Comparison of ENCODE assay signal across 8 cellular contexts in genomic region chr10:103800789-103801540, GRCh38. TPM values are rescaled to one million over a fixed set of nuclear protein-coding genes. Genes with fewer than 3 reads are reported as not detected.
DNase-seq lines count a peak whose midpoint lies in the region; ATAC-seq and TF ChIP-seq lines count a peak whose summit lies in the region.

No MANE protein-coding gene starts in this region.

- H3K4me3 Mint-ChIP-seq in activated CD8-positive, alpha-beta T cell treated with anti-CD3 and anti-CD28 coated beads for 36 hours: no peak overlapping the region

- H3K9me3 ChIP-seq in left ventricle myocardium inferior (replicated peaks) (no peaks in the 10 kb centered on the region), mucosa of descending colon (no peaks in the 10 kb centered on the region), Karpas-422 (ENCODE audit: low read length) (no peaks in the 10 kb centered on the region)

- H3K9me3 Mint-ChIP-seq in activated CD8-positive, alpha-beta T cell treated with anti-CD3 and anti-CD28 coated beads for 36 hours: no peaks in the 10 kb centered on the region

- intact Hi-C loops in left ventricle myocardium superior (cut with micrococcal nuclease) (no loop called here), left ventricle myocardium inferior (cut with micrococcal nuclease) (no loop called here), mucosa of descending colon (cut with DNase I, micrococcal nuclease) (no loop called here)
- intact Hi-C loops in activated CD8-positive, alpha-beta T cell treated with anti-CD3 and anti-CD28 coated beads for 36 hours (cut with micrococcal nuclease): no loop called here

- no peaks in the 10 kb centered on the region for H3K27me3 Mint-ChIP-seq in activated CD8-positive, alpha-beta T cell treated with anti-CD3 and anti-CD28 coated beads for 36 hours

- CTCF ChIA-PET in activated CD8-positive, alpha-beta T cell treated with anti-CD3 and anti-CD28 coated beads for 36 hours (lab: Charles Lee): interaction anchor here (0.6 to 3.0 kb wide), 2 partner anchors 55 to 88 kb away, joined by 3 to 12 read pairs; no protein-coding TSS in a partner anchor

- DNase-seq in left ventricle myocardium superior (peak; percentile 3), left ventricle myocardium inferior (no peak), HPDE6-E6E7 (ENCODE audit: extremely low spot score) (peak; percentile 41), mucosa of descending colon (peak in 1 of 3 donors; percentile 46), Karpas-422 (no peak), hippocampal formation (lab: John Stamatoyannopoulos, UW) (no peak)
- peak; percentile 79 for DNase-seq in activated CD8-positive, alpha-beta T cell treated with anti-CD3 and anti-CD28 coated beads for 36 hours
- DNase-seq in activated CD4-positive, CD25-positive, alpha-beta regulatory T cell (lab: John Stamatoyannopoulos, UW): no peak

- H3K9ac ChIP-seq in Karpas-422 (ENCODE audit: low read length): no peak overlapping the region

- POLR2A ChIA-PET in activated CD8-positive, alpha-beta T cell treated with anti-CD3 and anti-CD28 coated beads for 36 hours (lab: Charles Lee): interaction anchor here (0.6 kb wide), 2 partner anchors 88 to 1524 kb away, joined by 3 read pairs; no protein-coding TSS in a partner anchor

- ATAC-seq in left ventricle myocardium superior (peak; percentile 18), mucosa of descending colon (peak; percentile 68)
- ATAC-seq in activated CD8-positive, alpha-beta T cell treated with anti-CD3 and anti-CD28 coated beads for 36 hours: peak; percentile 97

- H3K36me3 Mint-ChIP-seq in activated CD8-positive, alpha-beta T cell treated with anti-CD3 and anti-CD28 coated beads for 36 hours (ENCODE audit: low read depth): no peaks in the 10 kb centered on the region

- TF ChIP-seq CTCF in left ventricle myocardium inferior (IDR thresholded peaks at IDR 0.05; ENCODE audit: borderline replicate concordance) (no peak), mucosa of descending colon (IDR thresholded peaks at IDR 0.05) (no peak)
- no peak for TF ChIP-seq CTCF in activated CD8-positive, alpha-beta T cell treated with anti-CD3 and anti-CD28 coated beads for 36 hours (IDR thresholded peaks at IDR 0.05)

- H3K4me1 ChIP-seq in left ventricle myocardium inferior (peaks cover 5% of the 10 kb centered on the region), mucosa of descending colon (ENCODE audit: low read depth) (peaks cover 37% of the 10 kb centered on the region), Karpas-422 (ENCODE audit: low read length) (no peaks in the 10 kb centered on the region)

- H3K4me2 ChIP-seq in Karpas-422 (ENCODE audit: low read depth, low read length, poor library complexity, severe bottlenecking): no peak overlapping the region

- H3K9me2 ChIP-seq in Karpas-422 (replicated peaks; ENCODE audit: insufficient read depth, low read length): no peaks in the 10 kb centered on the region

- peaks cover 20% of the 10 kb centered on the region for H3K4me1 Mint-ChIP-seq in activated CD8-positive, alpha-beta T cell treated with anti-CD3 and anti-CD28 coated beads for 36 hours (ENCODE audit: low read depth)

- H3K36me3 ChIP-seq in left ventricle myocardium inferior: peaks cover 32% of the 10 kb centered on the region
- no peaks in the 10 kb centered on the region for H3K36me3 ChIP-seq in mucosa of descending colon (ENCODE audit: low read depth)
- H3K36me3 ChIP-seq in Karpas-422 (ENCODE audit: insufficient read depth, low read length): no peaks in the 10 kb centered on the region

- H3K27ac Mint-ChIP-seq in activated CD8-positive, alpha-beta T cell treated with anti-CD3 and anti-CD28 coated beads for 36 hours: peak overlapping the region; percentile 39

- H3K79me2 ChIP-seq in Karpas-422 (ENCODE audit: low read length): no peaks in the 10 kb centered on the region

- H3K27ac ChIP-seq in left ventricle myocardium inferior (replicated peaks) (no peak overlapping the region), Karpas-422 (ENCODE audit: low read length) (no peak overlapping the region)

- no peaks in the 10 kb centered on the region for H4K20me1 ChIP-seq in Karpas-422 (ENCODE audit: insufficient read depth, low read depth, low read length)

- H3K4me3 ChIP-seq in left ventricle myocardium inferior: no peak overlapping the region
- H3K4me3 ChIP-seq in mucosa of descending colon: no peak overlapping the region
- H3K4me3 ChIP-seq in Karpas-422 (ENCODE audit: low read length): no peak overlapping the region

- H3K27me3 ChIP-seq in left ventricle myocardium inferior (ENCODE audit: low read depth) (no peaks in the 10 kb centered on the region), Karpas-422 (ENCODE audit: low read length) (no peaks in the 10 kb centered on the region)

- no peak overlapping the region for H2AFZ ChIP-seq in Karpas-422 (ENCODE audit: low read length)

RNA-seq across cellular contexts. Expression of gene SH3PXD2A, which starts 54.4 kb away (rescaled TPM):
- 28.6 TPM for total RNA-seq in left ventricle myocardium superior
- 34.4 TPM for total RNA-seq in left ventricle myocardium inferior
- total RNA-seq in activated CD8-positive, alpha-beta T cell treated with anti-CD3 and anti-CD28 coated beads for 36 hours: 1 to 10 TPM; 6.5 to 7.4 TPM
- total RNA-seq in mucosa of descending colon: 10 to 100 TPM; 46.1 to 91.4 (median 60.6) TPM
- total RNA-seq in Karpas-422 (2014; rRNA removed; shearing (Covaris generic); ENCODE audit: low replicate concordance): 0.07 and 0.22 TPM in 2 replicates

Comparison
In these comparisons a context has a peak if more than half of its experiments do, and no peak if none do; other contexts are left out.
1. DNase-seq: peak in left ventricle myocardium superior (single experiment), HPDE6-E6E7 (single experiment) and activated CD8-positive, alpha-beta T cell treated with anti-CD3 and anti-CD28 coated beads for 36 hours (single experiment); none in left ventricle myocardium inferior (single experiment), Karpas-422 (single experiment), hippocampal formation (0 of 2) and activated CD4-positive, CD25-positive, alpha-beta regulatory T cell (0 of 4).
2. ATAC-seq: peak in every context shown above with its lines; median percentile 97 in activated CD8-positive, alpha-beta T cell treated with anti-CD3 and anti-CD28 coated beads for 36 hours; 68 in mucosa of descending colon; 18 in left ventricle myocardium superior.